ENCODE assay signal across 25 cellular contexts in the genomic region with DNA sequence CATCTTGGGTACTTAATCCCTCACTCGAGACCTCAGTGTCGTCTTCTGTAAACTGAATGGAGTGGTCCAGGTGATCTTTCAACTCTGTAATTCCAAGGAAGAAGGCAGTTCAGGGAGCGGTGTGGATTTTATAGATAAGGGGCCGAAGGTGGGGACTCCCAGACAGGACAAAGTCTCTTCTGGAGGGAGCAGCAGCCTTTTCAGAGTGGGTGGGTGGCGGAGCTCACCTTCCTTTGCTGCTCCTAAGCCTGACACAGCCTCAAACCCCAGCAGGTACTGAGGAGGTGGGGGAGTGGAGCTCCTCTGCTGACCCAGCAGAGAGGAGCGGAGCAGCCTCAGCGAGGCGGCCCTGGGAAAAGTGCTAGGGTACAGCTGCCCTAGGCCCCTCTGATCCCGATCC.
DNase-seq lines count a peak whose midpoint lies in the region; ATAC-seq and TF ChIP-seq lines count a peak whose summit lies in the region.
"Had no signal": no experiment of that assay in that cellular context is flagged by ENCODE, and none has a peak within 500 bp of the region (broad histone marks: within the 10 kb centered on the region; RNA-seq: fewer than 3 reads in every experiment).

No MANE protein-coding gene starts in this region.

- no peak overlapping the region for H3K18ac ChIP-seq in trophoblast cell (ENCODE audit: low read length)

- H3K79me2 ChIP-seq in trophoblast cell (ENCODE audit: control insufficient read depth, insufficient read depth, low read length, poor library complexity) = no peaks in the 10 kb centered on the region

- H3K27me3 Mint-ChIP-seq in natural killer cell treated with Interleukin-12 subunit alpha and Interleukin-12 subunit beta and Interleukin-15 and Interleukin-18, amount 100 ng/mL, for 72 hours = no peaks in the 10 kb centered on the region
- no peaks in the 10 kb centered on the region for H3K27me3 Mint-ChIP-seq in natural killer cell (ENCODE audit: low read depth in 2 of 2)
- H3K27me3 Mint-ChIP-seq: CD4-positive, alpha-beta T cell; stimulated activated naive CD8-positive, alpha-beta T cell treated with anti-CD3 and anti-CD28 coated beads, Interleukin-15, Interleukin-2, amounts not matched to agents 100 ng/mL and 50 ng/mL, for 24 hours had no signal

- no peak overlapping the region for H2BK5ac ChIP-seq in trophoblast cell (ENCODE audit: low read depth, low read length, poor library complexity)

- H3K4ac ChIP-seq in trophoblast cell (ENCODE audit: low read depth, low read length) = no peak overlapping the region

- H3K4me1 Mint-ChIP-seq in natural killer cell treated with Interleukin-12 subunit alpha and Interleukin-12 subunit beta and Interleukin-15 and Interleukin-18, amount 100 ng/mL, for 72 hours (ENCODE audit: low read depth in 2 of 2) = peaks cover 43 to 65% of the 10 kb centered on the region in 2 donors
- H3K4me1 Mint-ChIP-seq in natural killer cell = peaks cover 8 to 9% of the 10 kb centered on the region in 2 donors
- H3K4me1 Mint-ChIP-seq: neural crest cell had no signal

- TF ChIP-seq CTCF in natural killer cell (IDR thresholded peaks at IDR 0.05) = no peak

- peak overlapping the region; percentile 7 for H2BK12ac ChIP-seq in trophoblast cell (ENCODE audit: low read length)

- H4K8ac ChIP-seq in trophoblast cell (ENCODE audit: low read depth, low read length) = no peak overlapping the region

- H3K27me3 ChIP-seq in esophagus (ENCODE audit: control insufficient read depth in 1 of 2, insufficient read depth in 2 of 2, low read length in 2 of 2) (no peaks in the 10 kb centered on the region), trophoblast cell (ENCODE audit: insufficient read depth, low read length) (no peaks in the 10 kb centered on the region)
- H3K27me3 ChIP-seq: ovary, thyroid gland had no signal

- no peak overlapping the region for H4K12ac ChIP-seq in trophoblast cell (ENCODE audit: low read depth, low read length)

- peak overlapping the region; percentile 21 for H2AK5ac ChIP-seq in trophoblast cell (ENCODE audit: low read length)

- H3K4me2 ChIP-seq in trophoblast cell (ENCODE audit: low read length) = no peak overlapping the region

- H3K14ac ChIP-seq in trophoblast cell (ENCODE audit: low read length) = no peak overlapping the region

- intact Hi-C loops in natural killer cell (cut with micrococcal nuclease) = no loop called here

- H3K4me1 ChIP-seq in esophagus (ENCODE audit: control insufficient read depth in 2 of 2, insufficient read depth in 2 of 2, low read length in 1 of 2) (peaks cover 3 to 10% of the 10 kb centered on the region in 2 donors), trophoblast cell (ENCODE audit: control insufficient read depth in 1 of 2, insufficient read depth in 2 of 2, low read length in 2 of 2) (peaks cover 20 to 35% of the 10 kb centered on the region in 2 experiments)
- H3K4me1 ChIP-seq: gastroesophageal sphincter had no signal

- no peak overlapping the region for H3K9ac ChIP-seq in trophoblast cell (ENCODE audit: low read length)

- peak overlapping the region in 1 of 2 donors; percentile 11 for H3K4me3 ChIP-seq in esophagus (ENCODE audit: low read depth in 1 of 2, low read length in 2 of 2)
- H3K4me3 ChIP-seq in trophoblast cell (ENCODE audit: low read depth, low read length) = no peak overlapping the region
- H3K4me3 ChIP-seq: gastroesophageal sphincter, ovary, SK-N-MC, thyroid gland had no signal

- no peak for ATAC-seq in natural killer cell treated with Interleukin-12 subunit alpha and Interleukin-12 subunit beta and Interleukin-15 and Interleukin-18, amount 100 ng/mL, for 72 hours
- ATAC-seq in natural killer cell (no peak), HG02884 (IDR thresholded peaks at IDR 0.05; ENCODE audit: unreplicated experiment) (no peak), HG02610 (IDR thresholded peaks at IDR 0.05; ENCODE audit: unreplicated experiment) (no peak), HG03159 (IDR thresholded peaks at IDR 0.05; ENCODE audit: unreplicated experiment) (no peak), HG02840 (IDR thresholded peaks at IDR 0.05; ENCODE audit: low FRiP score, unreplicated experiment) (no peak)
- ATAC-seq: gastroesophageal sphincter had no signal

- no peak overlapping the region for H2BK120ac ChIP-seq in trophoblast cell (ENCODE audit: insufficient read depth, low read length, poor library complexity)

- H2AFZ ChIP-seq in trophoblast cell (ENCODE audit: insufficient read depth, low read length, poor library complexity) = no peak overlapping the region

- peak overlapping the region; percentile 13 for H4K91ac ChIP-seq in trophoblast cell (ENCODE audit: low read depth, low read length)

- peaks cover 15% of the 10 kb centered on the region for H3K79me1 ChIP-seq in trophoblast cell (ENCODE audit: low read length)

- H3K27ac ChIP-seq in esophagus (ENCODE audit: low read depth in 2 of 2, low read length in 1 of 2) = peak overlapping the region; percentile 74 to 76
- H3K27ac ChIP-seq in trophoblast cell (ENCODE audit: low read depth, low read length) = no peak overlapping the region
- H3K27ac ChIP-seq: gastroesophageal sphincter, ovary, SK-N-MC, thyroid gland had no signal

- H3K9me3 Mint-ChIP-seq in natural killer cell treated with Interleukin-12 subunit alpha and Interleukin-12 subunit beta and Interleukin-15 and Interleukin-18, amount 100 ng/mL, for 72 hours = no peaks in the 10 kb centered on the region
- H3K9me3 Mint-ChIP-seq in natural killer cell = no peaks in the 10 kb centered on the region
- H3K9me3 Mint-ChIP-seq: neural crest cell; stimulated activated naive CD8-positive, alpha-beta T cell treated with anti-CD3 and anti-CD28 coated beads, Interleukin-15, Interleukin-2, amounts not matched to agents 100 ng/mL and 50 ng/mL, for 24 hours had no signal

- H3K4me3 Mint-ChIP-seq in natural killer cell treated with Interleukin-12 subunit alpha and Interleukin-12 subunit beta and Interleukin-15 and Interleukin-18, amount 100 ng/mL, for 72 hours = peak overlapping the region; percentile 72
- no peak overlapping the region for H3K4me3 Mint-ChIP-seq in natural killer cell
- H3K4me3 Mint-ChIP-seq: CD4-positive, alpha-beta T cell; neural crest cell; stimulated activated naive CD8-positive, alpha-beta T cell treated with anti-CD3 and anti-CD28 coated beads, Interleukin-15, Interleukin-2, amounts not matched to agents 100 ng/mL and 50 ng/mL, for 24 hours had no signal

- H3K27ac Mint-ChIP-seq in natural killer cell treated with Interleukin-12 subunit alpha and Interleukin-12 subunit beta and Interleukin-15 and Interleukin-18, amount 100 ng/mL, for 72 hours = peak overlapping the region in 1 of 2 donors; percentile 77
- H3K27ac Mint-ChIP-seq in natural killer cell = no peak overlapping the region
- H3K27ac Mint-ChIP-seq: CD4-positive, alpha-beta T cell; stimulated activated naive CD8-positive, alpha-beta T cell treated with anti-CD3 and anti-CD28 coated beads, Interleukin-15, Interleukin-2, amounts not matched to agents 100 ng/mL and 50 ng/mL, for 24 hours had no signal

- WGBS in esophagus, 2 donors = 75 to 87% methylated on average over 9 of the region's 9 CpGs
- no CpG with 5 or more reads among the region's 9 CpGs for WGBS in trophoblast cell (ENCODE audit: extremely low coverage, insufficient coverage, insufficient read length)

- H3K36me3 Mint-ChIP-seq in natural killer cell treated with Interleukin-12 subunit alpha and Interleukin-12 subunit beta and Interleukin-15 and Interleukin-18, amount 100 ng/mL, for 72 hours = peaks cover 10% of the 10 kb centered on the region
- no peaks in the 10 kb centered on the region for H3K36me3 Mint-ChIP-seq in natural killer cell

- H3K36me3 ChIP-seq in esophagus (ENCODE audit: control insufficient read depth in 2 of 2, insufficient read depth in 2 of 2, low read length in 1 of 2) (no peaks in the 10 kb centered on the region), trophoblast cell (ENCODE audit: control insufficient read depth in 1 of 2, insufficient read depth in 2 of 2, low read length in 2 of 2) (no peaks in the 10 kb centered on the region)
- H3K36me3 ChIP-seq: gastroesophageal sphincter, ovary, thyroid gland had no signal

- H3K23ac ChIP-seq in trophoblast cell (ENCODE audit: low read length) = no peak overlapping the region

- no peak for DNase-seq in natural killer cell treated with Interleukin-12 subunit alpha and Interleukin-12 subunit beta and Interleukin-15 and Interleukin-18, amount 100 ng/mL, for 72 hours (ENCODE audit: low spot score)
- DNase-seq in natural killer cell (no peak), trophoblast cell (no peak)
- DNase-seq: activated CD4-positive, CD25-positive, alpha-beta regulatory T cell; activated T-cell treated with anti-CD3 and anti-CD28 coated beads, Interleukin-2, amount 50 U/mL, for 48 hours; CD4-positive, alpha-beta T cell; central memory CD4-positive, alpha-beta T cell; dermis blood vessel endothelial cell; kidney glomerular epithelial cell; NCI-H1092 treated with DMSO at 0.1 percent for 48 hours; NCI-H187; NCI-H510A; ovary; stimulated activated CD8-positive, alpha-beta memory T cell treated with anti-CD3 and anti-CD28 coated beads, Interleukin-4, amount 100 ng/mL, for 48 hours; T-helper 1 cell; thyroid gland had no signal

- no peaks in the 10 kb centered on the region for H3K9me3 ChIP-seq in esophagus (ENCODE audit: control insufficient read depth in 2 of 2, insufficient read depth in 1 of 2, low read depth in 1 of 2, low read length in 1 of 2)
- peaks cover 2% of the 10 kb centered on the region for H3K9me3 ChIP-seq in trophoblast cell (ENCODE audit: insufficient read depth, low read depth, low read length)
- H3K9me3 ChIP-seq: gastroesophageal sphincter, ovary, thyroid gland had no signal
